Comparison of ENCODE assay signal across 8 cellular contexts in the genomic region with DNA sequence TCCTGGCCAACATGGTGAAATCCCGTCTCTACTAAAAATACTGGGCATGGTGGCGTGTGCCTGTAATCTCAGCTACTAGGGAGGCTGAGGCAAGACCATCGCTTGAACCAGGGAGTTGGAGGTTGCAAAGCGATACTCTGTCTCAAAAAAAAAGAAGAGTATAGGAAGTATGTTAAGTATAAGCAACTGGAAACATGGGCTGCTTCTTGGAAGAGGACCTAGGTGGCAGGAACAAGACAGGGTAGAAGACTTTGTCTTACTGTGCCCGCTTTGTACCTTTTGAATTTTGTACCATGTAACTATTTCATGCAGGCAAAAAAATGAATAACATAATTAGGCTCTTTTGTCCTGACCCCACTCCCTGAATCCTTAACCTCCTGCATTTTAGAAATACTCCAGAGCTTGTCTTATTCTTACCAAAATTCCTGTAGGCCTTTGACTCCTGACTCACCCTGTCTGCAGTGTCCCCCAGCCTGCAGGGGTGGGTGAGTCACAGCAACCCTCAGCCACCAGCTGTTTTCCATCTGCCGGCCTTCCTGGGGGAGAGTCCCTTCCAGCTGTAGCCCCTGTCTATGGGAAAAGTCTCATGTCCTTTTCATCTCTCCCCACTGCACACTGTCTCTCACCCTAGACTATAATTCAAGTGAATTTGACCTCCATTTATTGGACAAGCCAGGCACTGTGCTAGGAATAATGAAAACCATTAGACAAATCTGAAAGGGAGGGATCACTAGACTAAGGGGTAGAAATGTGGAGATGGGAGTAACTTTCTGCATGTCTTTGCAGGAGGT. TPM values are rescaled to one million over a fixed set of nuclear protein-coding genes. Genes with fewer than 3 reads are reported as not detected.
DNase-seq lines count a peak whose midpoint lies in the region; ATAC-seq and TF ChIP-seq lines count a peak whose summit lies in the region.

No MANE protein-coding gene starts in this region.

- H3K4me1 Mint-ChIP-seq in activated naive CD8-positive, alpha-beta T cell treated with anti-CD3 and anti-CD28 coated beads for 36 hours, result peaks cover 37% of the 10 kb centered on the region

- peak in 1 of 4 donors; percentile 6 for TF ChIP-seq EP300 in upper lobe of left lung (IDR thresholded peaks at IDR 0.05)

- no peak for TF ChIP-seq POLR2A in upper lobe of left lung (IDR thresholded peaks at IDR 0.05)

- no peaks in the 10 kb centered on the region for H3K36me3 ChIP-seq in kidney epithelial cell (ENCODE audit: control insufficient read depth, insufficient read depth, low read length)
- no peaks in the 10 kb centered on the region for H3K36me3 ChIP-seq in upper lobe of left lung

- no peaks in the 10 kb centered on the region for H3K27me3 Mint-ChIP-seq in activated naive CD8-positive, alpha-beta T cell treated with anti-CD3 and anti-CD28 coated beads for 36 hours

- 87 to 94% methylated on average over 6 of the region's 6 CpGs for WGBS in upper lobe of left lung, 2 donors

- DNase-seq in Right ventricle myocardium inferior (ENCODE audit: missing footprints) (no peak), cardiac septum (ENCODE audit: low spot score) (no peak), kidney epithelial cell (ENCODE audit: low read depth) (peak; percentile 82), upper lobe of left lung (no peak)
- peak; percentile 58 for DNase-seq in activated naive CD8-positive, alpha-beta T cell treated with anti-CD3 and anti-CD28 coated beads for 36 hours
- no peak for DNase-seq in activated CD8-positive, alpha-beta memory T cell treated with anti-CD3 and anti-CD28 coated beads for 24 hours

- H3K27ac ChIP-seq in upper lobe of left lung, result peak overlapping the region in 2 of 4 donors; percentile 35 to 40

- H3K36me3 Mint-ChIP-seq in activated naive CD8-positive, alpha-beta T cell treated with anti-CD3 and anti-CD28 coated beads for 36 hours, result no peaks in the 10 kb centered on the region

- TF ChIP-seq CTCF in kidney epithelial cell (IDR thresholded peaks at IDR 0.05; ENCODE audit: insufficient read depth, low read length, poor library complexity, severe bottlenecking) (no peak), upper lobe of left lung (IDR thresholded peaks at IDR 0.05) (no peak)

- H3K4me3 ChIP-seq in kidney epithelial cell (ENCODE audit: low read depth, low read length), result no peak overlapping the region
- no peak overlapping the region for H3K4me3 ChIP-seq in upper lobe of left lung

- H3K27ac Mint-ChIP-seq in activated naive CD8-positive, alpha-beta T cell treated with anti-CD3 and anti-CD28 coated beads for 36 hours, result no peak overlapping the region

- no peak overlapping the region for H3K4me3 Mint-ChIP-seq in activated naive CD8-positive, alpha-beta T cell treated with anti-CD3 and anti-CD28 coated beads for 36 hours

- peaks cover 14 to 29% (median 19%) of the 10 kb centered on the region in 4 donors for H3K4me1 ChIP-seq in upper lobe of left lung

- no peaks in the 10 kb centered on the region for H3K9me3 Mint-ChIP-seq in activated naive CD8-positive, alpha-beta T cell treated with anti-CD3 and anti-CD28 coated beads for 36 hours

- ATAC-seq in Right ventricle myocardium inferior (peak; percentile 88), upper lobe of left lung (ENCODE audit: low FRiP score in 2 of 2) (peak; percentile 64 to 91), GM21423 (IDR thresholded peaks at IDR 0.05; ENCODE audit: unreplicated experiment) (no peak), HG03045 (IDR thresholded peaks at IDR 0.05; ENCODE audit: unreplicated experiment) (no peak)

- H3K9me3 ChIP-seq in upper lobe of left lung, result no peaks in the 10 kb centered on the region

- intact Hi-C loops in Right ventricle myocardium inferior (cut with DNase I), result no loop called here
- intact Hi-C loops in cardiac septum (cut with DNase I), result no loop called here

- H3K27me3 ChIP-seq in kidney epithelial cell (ENCODE audit: control insufficient read depth, insufficient read depth, low read length) (no peaks in the 10 kb centered on the region), upper lobe of left lung (no peaks in the 10 kb centered on the region)

RNA-seq across cellular contexts. Expression of a gene that starts 41.8 kb away (rescaled TPM):
- total RNA-seq in Right ventricle myocardium inferior (127 TPM), cardiac septum (92.8 TPM), kidney epithelial cell (56.8 and 66.6 TPM in 2 replicates), upper lobe of left lung (10 to 100 TPM; 30.4 to 69.5 (median 53.6) TPM)
- 100 to 1,000 TPM; 112 to 113 TPM for total RNA-seq in activated naive CD8-positive, alpha-beta T cell treated with anti-CD3 and anti-CD28 coated beads for 36 hours

RNA-seq across cellular contexts. Expression of a gene that starts 51.9 kb away (rescaled TPM):
- total RNA-seq in Right ventricle myocardium inferior, result 180 TPM
- 282 TPM for total RNA-seq in cardiac septum
- total RNA-seq in activated naive CD8-positive, alpha-beta T cell treated with anti-CD3 and anti-CD28 coated beads for 36 hours, result 100 to 1,000 TPM; 551 to 554 TPM
- total RNA-seq in kidney epithelial cell, result 1,580 and 1,647 TPM in 2 replicates
- total RNA-seq in upper lobe of left lung, result 100 to 1,000 TPM; 486 to 925 (median 599) TPM

Comparison
In these comparisons a context has a peak if more than half of its experiments do, and no peak if none do; other contexts are left out.
1. ATAC-seq: peak in Right ventricle myocardium inferior (single experiment) and upper lobe of left lung (2 of 2); none in GM21423 (single experiment) and HG03045 (single experiment).
2. DNase-seq: peak in activated naive CD8-positive, alpha-beta T cell treated with anti-CD3 and anti-CD28 coated beads for 36 hours (single experiment) and kidney epithelial cell (single experiment); none in Right ventricle myocardium inferior (single experiment), cardiac septum (single experiment), upper lobe of left lung (0 of 2) and activated CD8-positive, alpha-beta memory T cell treated with anti-CD3 and anti-CD28 coated beads for 24 hours (single experiment).